ENCODE assay signal across 17 cellular contexts in the genomic region with DNA sequence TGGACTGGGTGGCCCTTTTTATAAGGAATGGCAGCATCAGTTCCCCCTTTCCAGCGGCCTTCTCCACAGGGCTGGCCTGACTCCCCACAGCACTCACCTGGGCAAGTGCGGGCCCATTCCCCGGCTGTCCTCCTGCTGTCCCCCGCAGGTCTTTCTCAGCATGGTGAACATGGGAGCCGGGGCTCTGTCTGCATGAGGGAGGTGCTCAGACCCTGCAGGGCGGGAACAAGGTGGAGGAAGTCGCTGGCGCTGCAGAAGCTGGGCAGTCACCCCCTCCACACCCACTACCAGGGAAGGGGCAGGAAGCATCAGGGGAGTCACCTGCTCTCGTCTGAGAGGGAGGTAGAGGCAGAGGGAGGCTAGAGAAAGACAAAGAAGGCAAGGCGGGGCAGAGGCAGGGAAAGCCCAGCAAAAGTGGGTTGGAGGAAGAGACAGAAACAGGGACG.
"Had no signal": no experiment of that assay in that cellular context is flagged by ENCODE, and none has a peak within 500 bp of the region (broad histone marks: within the 10 kb centered on the region; RNA-seq: fewer than 3 reads in every experiment).

No MANE protein-coding gene starts in this region.

- H3K4me3 Mint-ChIP-seq: endodermal cell; stimulated activated effector memory CD8-positive, alpha-beta T cell treated with anti-CD3 and anti-CD28 coated beads, Interleukin-12 subunit alpha, Interleukin-12 subunit beta, amount 100 ng/mL, for 72 hours had no signal

- DNase-seq: dermis blood vessel endothelial cell; erythroblast; foreskin keratinocyte; kidney glomerular epithelial cell; naive thymus-derived CD8-positive, alpha-beta T cell; ovary; right cardiac atrium; stimulated activated CD4-positive, alpha-beta T cell treated with anti-CD3 and anti-CD28 coated beads, Interleukin-4, amount 100 ng/mL, for 1 hour; stimulated activated CD8-positive, alpha-beta memory T cell treated with anti-CD3 and anti-CD28 coated beads, Interleukin-4, amount 100 ng/mL, for 48 hours; stimulated activated naive CD8-positive, alpha-beta T cell treated with anti-CD3 and anti-CD28 coated beads, Interleukin-15, Interleukin-2, amounts not matched to agents 100 U/mL and 50 U/mL, for 24 hours; thyroid gland had no signal

- H2AFZ ChIP-seq: hepatocyte had no signal

- H3K4me3 ChIP-seq: hepatocyte, ovary, suprapubic skin, thyroid gland, upper lobe of left lung, vagina had no signal

- H3K79me2 ChIP-seq: hepatocyte had no signal

- H3K4me1 Mint-ChIP-seq: endodermal cell had no signal

- H3K36me3 ChIP-seq: ovary, suprapubic skin, thyroid gland, vagina had no signal

- H3K27me3 ChIP-seq: hepatocyte, ovary, suprapubic skin, thyroid gland, upper lobe of left lung, vagina had no signal

- H3K27ac ChIP-seq: foreskin keratinocyte, ovary, suprapubic skin, thyroid gland, upper lobe of left lung, vagina had no signal

- H3K4me2 ChIP-seq: hepatocyte had no signal

- H3K9me3 Mint-ChIP-seq: endodermal cell; stimulated activated effector memory CD8-positive, alpha-beta T cell treated with anti-CD3 and anti-CD28 coated beads, Interleukin-12 subunit alpha, Interleukin-12 subunit beta, amount 100 ng/mL, for 72 hours had no signal

- H3K4me1 ChIP-seq: foreskin keratinocyte had no signal

- H3K9me3 ChIP-seq: ovary, suprapubic skin, thyroid gland, upper lobe of left lung, vagina had no signal

- H3K27ac Mint-ChIP-seq: endodermal cell; stimulated activated effector memory CD8-positive, alpha-beta T cell treated with anti-CD3 and anti-CD28 coated beads, Interleukin-12 subunit alpha, Interleukin-12 subunit beta, amount 100 ng/mL, for 72 hours had no signal
